In genomic region chr10:129517680-129518057, GRCh38 we compare ENCODE assay signal across 14 cellular contexts.
"Had no signal": no experiment of that assay in that cellular context is flagged by ENCODE, and none has a peak within 500 bp of the region (broad histone marks: within the 10 kb centered on the region; RNA-seq: fewer than 3 reads in every experiment).

No MANE protein-coding gene starts in this region.

- H3K27me3 Mint-ChIP-seq: activated naive CD4-positive, alpha-beta T cell treated with anti-CD3 and anti-CD28 coated beads, Interleukin-2, amount 50 U/mL, for 24 hours; activated T-cell treated with anti-CD3 and anti-CD28 coated beads, Interleukin-2, amount 50 U/mL, for 24 hours had no signal

- H3K4me3 Mint-ChIP-seq: activated naive CD4-positive, alpha-beta T cell treated with anti-CD3 and anti-CD28 coated beads, Interleukin-2, amount 50 U/mL, for 24 hours; activated T-cell treated with anti-CD3 and anti-CD28 coated beads, Interleukin-2, amount 50 U/mL, for 24 hours; nephron progenitor cell had no signal

- H3K4me3 ChIP-seq: colonic mucosa, esophagus muscularis mucosa, hepatocyte, left ventricle myocardium inferior, spleen had no signal

- ATAC-seq: sciatic nerve had no signal

- H3K27me3 ChIP-seq: colonic mucosa, esophagus muscularis mucosa, hepatocyte, spleen had no signal

- H3K9me3 Mint-ChIP-seq: activated naive CD4-positive, alpha-beta T cell treated with anti-CD3 and anti-CD28 coated beads, Interleukin-2, amount 50 U/mL, for 24 hours had no signal

- H3K27ac Mint-ChIP-seq: activated naive CD4-positive, alpha-beta T cell treated with anti-CD3 and anti-CD28 coated beads, Interleukin-2, amount 50 U/mL, for 24 hours; activated T-cell treated with anti-CD3 and anti-CD28 coated beads, Interleukin-2, amount 50 U/mL, for 24 hours; nephron progenitor cell had no signal

- H3K27ac ChIP-seq: colonic mucosa, esophagus muscularis mucosa, hepatocyte, left ventricle myocardium inferior, spleen had no signal

- H3K4me1 ChIP-seq: colonic mucosa had no signal

- DNase-seq: activated CD4-positive, CD25-positive, alpha-beta regulatory T cell treated with anti-CD3 and anti-CD28 coated beads, Interleukin-2, amount 50 U/mL, for 72 hours; activated T-cell treated with anti-CD3 and anti-CD28 coated beads, Interleukin-2, amount 50 U/mL, for 24 hours; colonic mucosa; kidney; left ventricle myocardium inferior; nephron progenitor cell; stimulated activated naive CD4-positive, alpha-beta T cell treated with Interleukin-2 at 50 U/mL for 16 hours; substantia nigra; trophoblast cell had no signal

- H3K36me3 ChIP-seq: colonic mucosa, esophagus muscularis mucosa, left ventricle myocardium inferior had no signal

- H3K9me3 ChIP-seq: colonic mucosa, esophagus muscularis mucosa, left ventricle myocardium inferior, spleen had no signal
